Comparison of ENCODE assay signal across 10 cellular contexts in the genomic region with DNA sequence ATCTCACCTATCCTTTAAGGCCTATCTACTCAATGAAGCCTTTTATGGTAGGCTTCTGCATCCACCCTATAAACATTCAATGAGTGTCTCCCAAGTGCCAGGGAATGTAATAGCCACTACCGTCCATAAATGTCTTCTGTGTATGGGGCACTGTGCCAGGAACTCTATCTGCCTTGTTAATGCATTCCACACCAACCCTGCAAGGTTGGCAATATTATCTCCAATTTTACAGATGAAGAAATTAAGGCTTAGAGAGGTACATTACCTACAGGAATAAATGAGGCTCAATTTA. TPM values are rescaled to one million over a fixed set of nuclear protein-coding genes. Genes with fewer than 3 reads are reported as not detected.
DNase-seq lines count a peak whose midpoint lies in the region; ATAC-seq and TF ChIP-seq lines count a peak whose summit lies in the region.
"Had no signal": no experiment of that assay in that cellular context is flagged by ENCODE, and none has a peak within 500 bp of the region (broad histone marks: within the 10 kb centered on the region; RNA-seq: fewer than 3 reads in every experiment).

No MANE protein-coding gene starts in this region.

- 17% methylated on average over 1 of the region's 1 CpG for WGBS in mammary epithelial cell (ENCODE audit: low coverage, missing lambda C conversion rate)
- 23% methylated on average over 1 of the region's 1 CpG; no CpG with 5 or more reads in 1 of the 2 donors for WGBS in transverse colon (ENCODE audit: low coverage in 1 of 2), 2 donors

- H2AFZ ChIP-seq in mammary epithelial cell (ENCODE audit: low read depth, low read length): no peak overlapping the region

- CTCF ChIA-PET in MCF 10A (lab: Yijun Ruan, JAX): interaction anchor here (4.7 kb wide), 1 partner anchor 15 kb away, joined by 34 read pairs; no protein-coding TSS in a partner anchor
- CTCF ChIA-PET in mammary epithelial cell (lab: Charles Lee; ENCODE audit: low non-redundant PET): no interaction called here

- no peaks in the 10 kb centered on the region for H4K20me1 ChIP-seq in mammary epithelial cell (ENCODE audit: insufficient read depth, low read length)

- BruUV-seq in MCF 10A (replicated peaks; lab: Mats Ljungman, UMichigan) (no TSS peak), mammary epithelial cell (replicated peaks; lab: Mats Ljungman, UMichigan) (no TSS peak)

- H3K27ac Mint-ChIP-seq in MCF 10A (ENCODE audit: low read depth, unreplicated experiment): peak overlapping the region; percentile 73
- peak overlapping the region; percentile 93 for H3K27ac Mint-ChIP-seq in T-helper 17 cell

- H3K4me3 ChIP-seq in mammary epithelial cell (replicated peaks in 1 of 3; ENCODE audit: insufficient read depth in 1 of 3, low read depth in 2 of 3, low read length in 3 of 3) (no peak overlapping the region), transverse colon (no peak overlapping the region), H7 (ENCODE audit: insufficient read depth, low read depth, low read length) (no peak overlapping the region)

- no peaks in the 10 kb centered on the region for H3K9me3 ChIP-seq in mammary epithelial cell (replicated peaks; ENCODE audit: insufficient read depth, low read length)
- H3K9me3 ChIP-seq in T-helper 17 cell (ENCODE audit: control insufficient read depth, low read length, poor library complexity, severe bottlenecking): no peaks in the 10 kb centered on the region
- H3K9me3 ChIP-seq in transverse colon: no peaks in the 10 kb centered on the region

- no peak for TF ChIP-seq POLR2A in transverse colon (IDR thresholded peaks at IDR 0.05)

- no peaks in the 10 kb centered on the region for H3K9me3 Mint-ChIP-seq in MCF 10A (ENCODE audit: unreplicated experiment)

- H3K4me2 ChIP-seq in mammary epithelial cell (ENCODE audit: insufficient read depth, low read depth, low read length): no peak overlapping the region
- H3K4me2 ChIP-seq: KMS-11 had no signal

- H3K4me3 Mint-ChIP-seq in MCF 10A (ENCODE audit: unreplicated experiment): no peak overlapping the region
- peak overlapping the region; percentile 28 for H3K4me3 Mint-ChIP-seq in T-helper 17 cell

- peaks cover 21% of the 10 kb centered on the region for H3K36me3 Mint-ChIP-seq in MCF 10A (ENCODE audit: insufficient read depth, unreplicated experiment)
- peaks cover 5% of the 10 kb centered on the region for H3K36me3 Mint-ChIP-seq in T-helper 17 cell (ENCODE audit: low read depth)

- intact Hi-C loops in MCF 10A (cut with micrococcal nuclease) (no loop called here), mammary epithelial cell (cut with micrococcal nuclease) (no loop called here), left colon (cut with DNase I, micrococcal nuclease) (no loop called here), transverse colon (cut with DNase I; ENCODE audit: low total_unique reads) (loop anchor here (10.0 kb wide), 1 partner anchor 482 kb away; no protein-coding TSS in a partner anchor)

- TF ChIP-seq CTCF in MCF 10A (IDR thresholded peaks at IDR 0.05; ENCODE audit: unreplicated experiment): no peak
- TF ChIP-seq CTCF in mammary epithelial cell (conservative IDR thresholded peaks at IDR 0.05 in 1 of 2, IDR thresholded peaks at IDR 0.05 in 1 of 2; ENCODE audit: extremely low read depth in 1 of 2, insufficient read depth in 1 of 2, low read depth in 1 of 2, low read length in 2 of 2): no peak
- TF ChIP-seq CTCF in transverse colon (IDR thresholded peaks at IDR 0.05): no peak

- TF ChIP-seq EP300 in transverse colon (IDR thresholded peaks at IDR 0.05; ENCODE audit: low read depth): no peak

- H3K27me3 ChIP-seq in mammary epithelial cell (ENCODE audit: insufficient read depth, low read length): no peaks in the 10 kb centered on the region
- H3K27me3 ChIP-seq in transverse colon: no peaks in the 10 kb centered on the region
- H3K27me3 ChIP-seq in H7 (ENCODE audit: control insufficient read depth, insufficient read depth, low read length): no peaks in the 10 kb centered on the region

- POLR2A ChIA-PET in MCF 10A (lab: Yijun Ruan, JAX): interaction anchor here (2.2 to 5.9 kb wide), 4 partner anchors 10 to 75 kb away, joined by 9 to 133 read pairs (median 56); a partner anchor contains a TSS

- H3K27ac ChIP-seq in mammary epithelial cell (ENCODE audit: insufficient read depth, low read depth, low read length): no peak overlapping the region
- H3K27ac ChIP-seq in transverse colon: peak overlapping the region; percentile 85 to 89 (median 86)
- H3K27ac ChIP-seq: KMS-11 had no signal

- H3K4me1 ChIP-seq in mammary epithelial cell (ENCODE audit: insufficient read depth, low read length): peaks cover 57% of the 10 kb centered on the region
- H3K4me1 ChIP-seq in transverse colon: peaks cover 74 to 98% (median 86%) of the 10 kb centered on the region in 4 donors

- peaks cover 67% of the 10 kb centered on the region for H3K4me1 Mint-ChIP-seq in MCF 10A (ENCODE audit: insufficient read depth, unreplicated experiment)
- H3K4me1 Mint-ChIP-seq in T-helper 17 cell: peaks cover 60% of the 10 kb centered on the region

- DNase-seq in MCF 10A (ENCODE audit: unreplicated experiment) (no peak), mammary epithelial cell (no peak), T-helper 17 cell (no peak), left colon (peak; percentile 72 to 78), transverse colon (peak; percentile 73), NCI-H2227 treated with DMSO at 0.1 percent for 48 hours (lab: John Stamatoyannopoulos, UW) (no peak), H7 (no peak)
- DNase-seq: NCI-H446 treated with DMSO at 0.1 percent for 48 hours had no signal

- H3K9ac ChIP-seq in mammary epithelial cell (ENCODE audit: insufficient read depth, low read length): no peak overlapping the region
- H3K9ac ChIP-seq: KMS-11 had no signal

- peaks cover 96% of the 10 kb centered on the region for H3K79me2 ChIP-seq in mammary epithelial cell (ENCODE audit: insufficient read depth, low read length)

- in situ Hi-C loops in mammary epithelial cell (cut with MboI; ENCODE audit: low sequenced_read_pairs in 2 of 2) (no loop called here), transverse colon (cut with MboI; ENCODE audit: low pct_ligation_motif_present in 1 of 4, low pct_unique_long_range_greater_than_20kb in 1 of 4, low sequenced_read_pairs in 3 of 4) (no loop called here)

- H3K36me3 ChIP-seq in mammary epithelial cell (ENCODE audit: insufficient read depth, low read length) (no peaks in the 10 kb centered on the region), transverse colon (no peaks in the 10 kb centered on the region), H7 (replicated peaks; ENCODE audit: control insufficient read depth, insufficient read depth, low read length) (no peaks in the 10 kb centered on the region)

- H3K27me3 Mint-ChIP-seq in MCF 10A (ENCODE audit: insufficient read depth, unreplicated experiment): no peaks in the 10 kb centered on the region
- no peaks in the 10 kb centered on the region for H3K27me3 Mint-ChIP-seq in T-helper 17 cell

- ATAC-seq in T-helper 17 cell (no peak), left colon (peak; percentile 89), GM19324 (IDR thresholded peaks at IDR 0.05; ENCODE audit: low FRiP score, unreplicated experiment) (no peak)

- dilution Hi-C loops in mammary epithelial cell (cut with HindIII; ENCODE audit: low sequenced_read_pairs): no loop called here

RNA-seq across cellular contexts. Expression of a gene that starts 20.0 kb away (rescaled TPM):
- total RNA-seq in MCF 10A (2022): 5.3 and 9.2 TPM in 2 replicates
- 10 to 100 TPM in 1 of 2 donors, 1 to 10 TPM in 1; 5.2 to 11.6 TPM for total RNA-seq in mammary epithelial cell
- polyA plus RNA-seq in mammary epithelial cell: 9.3 TPM
- polyA minus RNA-seq in mammary epithelial cell: 9.1 TPM
- 10 to 100 TPM; 43.8 to 49.1 TPM for total RNA-seq in T-helper 17 cell
- 10 to 100 TPM; 13.0 to 13.3 TPM for total RNA-seq in left colon
- total RNA-seq in transverse colon: 10 to 100 TPM; 13.0 to 33.7 (median 18.7) TPM
- total RNA-seq in H7 (2014; rRNA removed; shearing (Covaris generic)): 1.6 TPM in 2 replicates

RNA-seq across cellular contexts. Expression of a gene that starts 34.9 kb away (rescaled TPM):
- total RNA-seq in MCF 10A (2022) (not detected in 2 replicates), mammary epithelial cell (under 1 TPM in 1 of 2 donors, not detected in 1; 0.21 TPM), T-helper 17 cell (under 1 TPM in 1 of 2 donors, not detected in 1; 0.17 TPM), left colon (not detected), transverse colon (under 1 TPM in 1 of 4 donors, not detected in 3; 0.48 TPM)
- polyA plus RNA-seq in mammary epithelial cell: not detected
- not detected for polyA minus RNA-seq in mammary epithelial cell
- 0.24 TPM in 1 of 2 replicates, not detected in the other for total RNA-seq in H7 (2014; rRNA removed; shearing (Covaris generic))

Comparison
In these comparisons a context has a peak if more than half of its experiments do, and no peak if none do; other contexts are left out.
1. DNase-seq: peak in left colon (2 of 2) and transverse colon (single experiment); none in MCF 10A (single experiment), mammary epithelial cell (single experiment), T-helper 17 cell (0 of 3), NCI-H2227 treated with DMSO at 0.1 percent for 48 hours (single experiment) and H7 (single experiment).